Comparison of ENCODE assay signal across 12 cellular contexts in the genomic region with DNA sequence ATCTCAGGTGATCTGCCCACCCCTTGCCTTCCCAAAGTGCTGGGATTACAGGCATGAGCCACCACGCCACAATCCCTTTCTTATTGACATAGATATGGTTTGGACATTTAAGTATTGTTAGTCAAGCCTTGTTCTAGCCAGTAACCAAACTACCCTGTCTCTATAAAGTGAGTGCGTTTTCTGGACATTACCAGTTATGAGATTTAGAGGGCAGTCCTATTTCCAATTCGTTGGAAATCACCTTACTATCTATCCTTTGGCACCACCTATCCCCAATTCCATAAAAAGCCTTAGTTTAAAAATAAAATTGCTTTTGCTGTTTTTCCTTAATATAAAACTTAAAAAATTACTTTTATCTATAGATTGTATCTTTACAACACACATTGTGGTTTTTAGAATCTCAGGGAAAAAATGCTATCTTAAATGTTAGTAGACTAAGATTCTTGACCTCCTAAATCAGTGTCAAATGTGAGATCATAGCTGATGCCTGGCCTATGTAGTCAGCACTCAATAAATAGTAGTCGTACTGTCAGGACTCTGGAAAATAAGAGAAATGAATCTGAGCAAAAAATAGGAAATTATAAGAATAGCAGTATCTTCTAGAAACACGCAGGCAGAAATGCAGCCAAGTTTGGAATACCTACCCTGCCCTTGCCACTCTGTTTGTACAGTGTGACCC. TPM values are rescaled to one million over a fixed set of nuclear protein-coding genes. Genes with fewer than 3 reads are reported as not detected.
DNase-seq lines count a peak whose midpoint lies in the region; ATAC-seq, FAIRE-seq and TF ChIP-seq lines count a peak whose summit lies in the region.
"Had no signal": no experiment of that assay in that cellular context is flagged by ENCODE, and none has a peak within 500 bp of the region (broad histone marks: within the 10 kb centered on the region; RNA-seq: fewer than 3 reads in every experiment).

No MANE protein-coding gene starts in this region.

- no peaks in the 10 kb centered on the region for H3K79me2 ChIP-seq in endothelial cell of umbilical vein (ENCODE audit: control insufficient read depth, insufficient read depth, low read length)

- POLR2A ChIA-PET in endothelial cell of umbilical vein (lab: Charles Lee), result interaction anchor here (0.7 to 1.8 kb wide), 3 partner anchors 8 to 14 kb away, joined by 3 to 8 read pairs (median 7); no protein-coding TSS in a partner anchor

- no peak overlapping the region for H2BK5ac ChIP-seq in mesenchymal stem cell (ENCODE audit: low read depth, low read length, poor library complexity, severe bottlenecking)

- H2BK120ac ChIP-seq in mesenchymal stem cell (ENCODE audit: low read depth, low read length), result no peak overlapping the region

- dilution Hi-C loops in endothelial cell of umbilical vein (cut with MboI; ENCODE audit: extremely low pct_ligation_motif_present, low sequenced_read_pairs), result no loop called here

- H3K4me1 Mint-ChIP-seq in Calu3 (ENCODE audit: low read depth, unreplicated experiment), result no peaks in the 10 kb centered on the region

- no peaks in the 10 kb centered on the region for H3K79me1 ChIP-seq in mesenchymal stem cell (replicated peaks; ENCODE audit: low read length, poor library complexity, severe bottlenecking)

- no peaks in the 10 kb centered on the region for H3K9me3 Mint-ChIP-seq in Calu3 (ENCODE audit: low read depth, unreplicated experiment)
- H3K9me3 Mint-ChIP-seq: natural killer cell treated with Interleukin-12 subunit alpha and Interleukin-12 subunit beta and Interleukin-15 and Interleukin-18, amount 100 ng/mL, for 72 hours had no signal

- peak overlapping the region; percentile 94 for H3K27ac ChIP-seq in endothelial cell of umbilical vein (ENCODE audit: insufficient read depth, low read depth, low read length)
- H3K27ac ChIP-seq in mesenchymal stem cell (ENCODE audit: low read length, poor library complexity, severe bottlenecking), result peak overlapping the region; percentile 85
- peak overlapping the region; percentile 63 to 71 (median 68) for H3K27ac ChIP-seq in upper lobe of left lung

- TF ChIP-seq EP300 in upper lobe of left lung (IDR thresholded peaks at IDR 0.05), result no peak

- peak overlapping the region; percentile 71 for H4K8ac ChIP-seq in mesenchymal stem cell (ENCODE audit: low read length)

- H3K4me2 ChIP-seq in endothelial cell of umbilical vein (ENCODE audit: insufficient read depth, low read length), result peak overlapping the region; percentile 71
- H3K4me2 ChIP-seq in mesenchymal stem cell (ENCODE audit: low read length, poor library complexity, severe bottlenecking), result no peak overlapping the region

- BruUV-seq in endothelial cell of umbilical vein (replicated peaks; lab: Mats Ljungman, UMichigan) (TSS peak; percentile 68), Calu3 (replicated peaks; lab: Mats Ljungman, UMichigan) (no TSS peak)

- no peaks in the 10 kb centered on the region for H3K36me3 Mint-ChIP-seq in Calu3 (ENCODE audit: insufficient read depth, unreplicated experiment)
- H3K36me3 Mint-ChIP-seq: natural killer cell treated with Interleukin-12 subunit alpha and Interleukin-12 subunit beta and Interleukin-15 and Interleukin-18, amount 100 ng/mL, for 72 hours had no signal

- H3K4me1 ChIP-seq in endothelial cell of umbilical vein (ENCODE audit: control insufficient read depth, extremely low read depth, insufficient read depth, low read length), result peaks cover 60% of the 10 kb centered on the region
- H3K4me1 ChIP-seq in mesenchymal stem cell (ENCODE audit: control insufficient read depth, insufficient read depth, low read depth, low read length), result peaks cover 17% of the 10 kb centered on the region
- H3K4me1 ChIP-seq in upper lobe of left lung, result peaks cover 4 to 22% (median 14%) of the 10 kb centered on the region in 4 donors

- peak overlapping the region in 1 of 2 experiments; percentile 81 for H3K4ac ChIP-seq in mesenchymal stem cell (ENCODE audit: low read depth in 1 of 2, low read length in 2 of 2)

- no peak overlapping the region for H3K4me3 Mint-ChIP-seq in Calu3 (ENCODE audit: low read depth, unreplicated experiment)
- H3K4me3 Mint-ChIP-seq: natural killer cell treated with Interleukin-12 subunit alpha and Interleukin-12 subunit beta and Interleukin-15 and Interleukin-18, amount 100 ng/mL, for 72 hours had no signal

- FAIRE-seq in RCC 7860 (lab: Jason Lieb, UNC), result no peak
- FAIRE-seq in endothelial cell of umbilical vein (lab: Jason Lieb, UNC), result no peak
- FAIRE-seq: islet of Langerhans had no signal

- H3K27ac Mint-ChIP-seq in Calu3 (ENCODE audit: unreplicated experiment), result no peak overlapping the region
- H3K27ac Mint-ChIP-seq: natural killer cell treated with Interleukin-12 subunit alpha and Interleukin-12 subunit beta and Interleukin-15 and Interleukin-18, amount 100 ng/mL, for 72 hours had no signal

- peak in 1 of 2 donors; percentile 36 for ATAC-seq in upper lobe of left lung (ENCODE audit: low FRiP score in 2 of 2)
- no peak for ATAC-seq in GM18498 (IDR thresholded peaks at IDR 0.05; ENCODE audit: unreplicated experiment)
- ATAC-seq: natural killer cell treated with Interleukin-12 subunit alpha and Interleukin-12 subunit beta and Interleukin-15 and Interleukin-18, amount 100 ng/mL, for 72 hours had no signal

- H3K18ac ChIP-seq in mesenchymal stem cell (ENCODE audit: low read depth in 1 of 2, low read length in 2 of 2), result peak overlapping the region in 1 of 2 experiments; percentile 73

- no peaks in the 10 kb centered on the region for H3K27me3 ChIP-seq in endothelial cell of umbilical vein (ENCODE audit: control insufficient read depth in 2 of 2, insufficient read depth in 2 of 2, low read length in 2 of 2)
- H3K27me3 ChIP-seq in mesenchymal stem cell (ENCODE audit: control insufficient read depth in 1 of 2, insufficient read depth in 1 of 2, low read length in 2 of 2), result no peaks in the 10 kb centered on the region
- no peaks in the 10 kb centered on the region for H3K27me3 ChIP-seq in upper lobe of left lung

- peak overlapping the region; percentile 96 to 98 for H2BK12ac ChIP-seq in mesenchymal stem cell (ENCODE audit: low read length in 2 of 2)

- no peak overlapping the region for H4K91ac ChIP-seq in mesenchymal stem cell (ENCODE audit: low read length)

- DNase-seq in RCC 7860 (ENCODE audit: low spot score) (peak; percentile 22), endothelial cell of umbilical vein (ENCODE audit: low read depth, low spot score) (no peak), mesenchymal stem cell (peak; percentile 55), upper lobe of left lung (no peak), Calu3 (no peak), dermis blood vessel endothelial cell (no peak)
- DNase-seq: erythroblast; NCI-H446 treated with DMSO at 0.1 percent for 48 hours; stimulated activated naive CD4-positive, alpha-beta T cell had no signal

- no peaks in the 10 kb centered on the region for H3K9me1 ChIP-seq in endothelial cell of umbilical vein (replicated peaks; ENCODE audit: control insufficient read depth, extremely low read depth, insufficient read depth, low read length)

- H3K4me3 ChIP-seq in endothelial cell of umbilical vein (replicated peaks in 1 of 3; ENCODE audit: insufficient read depth in 1 of 3, low read depth in 1 of 3, low read length in 3 of 3) (no peak overlapping the region), mesenchymal stem cell (ENCODE audit: insufficient read depth in 1 of 2, low read depth in 1 of 2, low read length in 2 of 2) (no peak overlapping the region), upper lobe of left lung (no peak overlapping the region)

- H3K9me3 ChIP-seq in endothelial cell of umbilical vein (replicated peaks; ENCODE audit: control insufficient read depth, insufficient read depth, low read length), result no peaks in the 10 kb centered on the region
- no peaks in the 10 kb centered on the region for H3K9me3 ChIP-seq in mesenchymal stem cell (ENCODE audit: control insufficient read depth, low read length)
- no peaks in the 10 kb centered on the region for H3K9me3 ChIP-seq in upper lobe of left lung

- no peaks in the 10 kb centered on the region for H3K36me3 ChIP-seq in endothelial cell of umbilical vein (ENCODE audit: control insufficient read depth in 2 of 2, extremely low read depth in 1 of 2, insufficient read depth in 2 of 2, low read length in 2 of 2)
- H3K36me3 ChIP-seq in mesenchymal stem cell (ENCODE audit: control insufficient read depth in 1 of 2, insufficient read depth in 2 of 2, low read depth in 1 of 2, low read length in 2 of 2), result no peaks in the 10 kb centered on the region
- H3K36me3 ChIP-seq in upper lobe of left lung, result no peaks in the 10 kb centered on the region

- no peaks in the 10 kb centered on the region for H4K20me1 ChIP-seq in endothelial cell of umbilical vein (replicated peaks; ENCODE audit: control insufficient read depth, extremely low read depth, insufficient read depth, low read length)

- no peaks in the 10 kb centered on the region for H3K27me3 Mint-ChIP-seq in Calu3 (ENCODE audit: unreplicated experiment)

- CTCF ChIA-PET in endothelial cell of umbilical vein (lab: Charles Lee) (interaction anchor here (0.9 to 3.7 kb wide), 12 partner anchors 10 to 448 kb away, joined by 3 to 29 read pairs (median 6); no protein-coding TSS in a partner anchor), Calu3 (lab: Charles Lee) (no interaction called here)

- no peak overlapping the region for H2AFZ ChIP-seq in endothelial cell of umbilical vein (ENCODE audit: low read depth, low read length)
- no peak overlapping the region for H2AFZ ChIP-seq in mesenchymal stem cell (ENCODE audit: low read depth, low read length)

- H3K9ac ChIP-seq in endothelial cell of umbilical vein (replicated peaks; ENCODE audit: extremely low read depth, insufficient read depth, low read length), result peak overlapping the region; percentile 42
- peak overlapping the region; percentile 56 for H3K9ac ChIP-seq in mesenchymal stem cell (ENCODE audit: low read length)

- WGBS in mesenchymal stem cell, result 77% methylated on average over 3 of the region's 5 CpGs
- 55 to 74% methylated on average over 5 of the region's 5 CpGs for WGBS in upper lobe of left lung, 2 donors

- peak overlapping the region in 1 of 2 experiments; percentile 91 for H3K14ac ChIP-seq in mesenchymal stem cell (ENCODE audit: low read length in 2 of 2)

- no peak overlapping the region for H2BK15ac ChIP-seq in mesenchymal stem cell (ENCODE audit: low read depth, poor library complexity, severe bottlenecking)

- intact Hi-C loops in endothelial cell of umbilical vein (cut with micrococcal nuclease) (loop anchor here (1.0 to 5.0 kb wide), 4 partner anchors 10 to 220 kb away; no protein-coding TSS in a partner anchor), Calu3 (cut with micrococcal nuclease; ENCODE audit: unreplicated experiment) (no loop called here)

- TF ChIP-seq CTCF in endothelial cell of umbilical vein (IDR thresholded peaks at IDR 0.05; ENCODE audit: extremely low read depth in 1 of 2, insufficient read depth in 1 of 2, low read depth in 1 of 2, low read length in 2 of 2) (no peak), upper lobe of left lung (IDR thresholded peaks at IDR 0.05) (no peak), Calu3 (IDR thresholded peaks at IDR 0.05; ENCODE audit: unreplicated experiment) (no peak)

- no peak overlapping the region for H3K23ac ChIP-seq in mesenchymal stem cell (ENCODE audit: low read length in 2 of 2)

- peak overlapping the region; percentile 93 for H2AK5ac ChIP-seq in mesenchymal stem cell (ENCODE audit: low read length, severe bottlenecking)

- TF ChIP-seq POLR2A in endothelial cell of umbilical vein (IDR thresholded peaks at IDR 0.05; ENCODE audit: low read depth, low read length) (no peak), upper lobe of left lung (IDR thresholded peaks at IDR 0.05) (no peak)

RNA-seq across cellular contexts. Expression of gene NUFIP1, which starts 57.0 kb away (rescaled TPM):
- 6.9 and 7.4 TPM in 2 replicates for total RNA-seq in endothelial cell of umbilical vein
- polyA plus RNA-seq in endothelial cell of umbilical vein, result 1.1 and 1.4 TPM in 2 replicates
- polyA plus RNA-seq in endothelial cell of umbilical vein (2011; cell fraction: cytosol; rRNA removed), result 2.5 and 2.6 TPM in 2 replicates
- 2.4 and 2.7 TPM in 2 replicates for polyA plus RNA-seq in endothelial cell of umbilical vein (2011; cell fraction: nucleus; rRNA removed)
- polyA plus RNA-seq in endothelial cell of umbilical vein (2012), result 5.4 and 7.9 TPM in 2 replicates
- 1.1 and 1.3 TPM in 2 replicates for polyA minus RNA-seq in endothelial cell of umbilical vein
- 3.5 TPM for polyA minus RNA-seq in endothelial cell of umbilical vein (2011; cell fraction: cytosol; rRNA and poly(A)+ RNA removed)
- polyA minus RNA-seq in endothelial cell of umbilical vein (2011; cell fraction: nucleus; rRNA and poly(A)+ RNA removed), result 2.9 and 3.0 TPM in 2 replicates
- polyA plus RNA-seq in mesenchymal stem cell (2013, experiment 1 of 2), result 6.0 TPM
- polyA plus RNA-seq in mesenchymal stem cell (2013, experiment 2 of 2), result 6.7 TPM
- total RNA-seq in upper lobe of left lung, result 1 to 10 TPM in 5 of 6 donors, under 1 TPM in 1; 0.78 to 4.1 (median 3.5) TPM
- total RNA-seq in Calu3 (2022), result 6.6 TPM in 2 replicates
- total RNA-seq in dermis blood vessel endothelial cell, result 2.4 and 2.8 TPM in 2 replicates

RNA-seq across cellular contexts. Expression of gene GPALPP1, which starts 57.0 kb away (rescaled TPM):
- 26.1 and 28.2 TPM in 2 replicates for total RNA-seq in endothelial cell of umbilical vein
- polyA plus RNA-seq in endothelial cell of umbilical vein, result 7.6 and 8.5 TPM in 2 replicates
- 10.8 and 11.0 TPM in 2 replicates for polyA plus RNA-seq in endothelial cell of umbilical vein (2011; cell fraction: cytosol; rRNA removed)
- polyA plus RNA-seq in endothelial cell of umbilical vein (2011; cell fraction: nucleus; rRNA removed), result 28.5 and 34.8 TPM in 2 replicates
- polyA plus RNA-seq in endothelial cell of umbilical vein (2012), result 21.1 and 21.2 TPM in 2 replicates
- 20.3 and 22.2 TPM in 2 replicates for polyA minus RNA-seq in endothelial cell of umbilical vein
- 8.9 TPM for polyA minus RNA-seq in endothelial cell of umbilical vein (2011; cell fraction: cytosol; rRNA and poly(A)+ RNA removed)
- 38.1 and 42.8 TPM in 2 replicates for polyA minus RNA-seq in endothelial cell of umbilical vein (2011; cell fraction: nucleus; rRNA and poly(A)+ RNA removed)
- polyA plus RNA-seq in mesenchymal stem cell (2013, experiment 1 of 2), result 20.6 TPM
- polyA plus RNA-seq in mesenchymal stem cell (2013, experiment 2 of 2), result 19.8 TPM
- 10 to 100 TPM; 16.7 to 46.1 (median 22.2) TPM for total RNA-seq in upper lobe of left lung
- total RNA-seq in Calu3 (2022), result 21.7 and 23.1 TPM in 2 replicates
- 28.4 and 29.5 TPM in 2 replicates for total RNA-seq in dermis blood vessel endothelial cell

Comparison
In these comparisons a context has a peak if more than half of its experiments do, and no peak if none do; other contexts are left out.
1. DNase-seq: peak in RCC 7860 (single experiment) and mesenchymal stem cell (single experiment); none in endothelial cell of umbilical vein (single experiment), upper lobe of left lung (0 of 2), Calu3 (single experiment) and dermis blood vessel endothelial cell (single experiment).
2. Peak in every context shown above with its lines, with median percentiles within 50 percentile points of each other: H3K27ac ChIP-seq.